ENCODE assay signal across 13 cellular contexts in the genomic region with DNA sequence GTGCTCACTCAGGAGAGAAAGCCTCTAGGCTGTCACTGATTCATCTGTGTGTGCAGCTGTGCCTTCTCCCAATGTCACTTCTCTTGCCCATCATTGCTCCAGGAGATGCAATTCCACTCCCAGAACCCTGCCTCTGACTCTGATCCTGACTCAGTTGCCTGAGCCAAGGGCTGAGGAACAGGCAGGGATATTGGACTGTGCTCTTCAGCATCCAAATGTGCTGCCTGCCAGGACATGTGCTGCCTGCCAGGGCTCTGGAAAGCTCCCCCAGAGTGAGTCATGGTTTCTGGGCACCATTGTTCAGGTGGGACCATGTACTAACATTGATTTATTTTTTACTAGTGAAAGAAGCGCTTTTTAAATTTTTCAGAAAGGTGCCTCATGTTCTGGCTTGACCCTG.
DNase-seq lines count a peak whose midpoint lies in the region; ATAC-seq and TF ChIP-seq lines count a peak whose summit lies in the region.
"Had no signal": no experiment of that assay in that cellular context is flagged by ENCODE, and none has a peak within 500 bp of the region (broad histone marks: within the 10 kb centered on the region; RNA-seq: fewer than 3 reads in every experiment).

No MANE protein-coding gene starts in this region.

- H3K27me3 Mint-ChIP-seq in endodermal cell (ENCODE audit: insufficient read depth) = peaks cover 30% of the 10 kb centered on the region
- peaks cover 4% of the 10 kb centered on the region for H3K27me3 Mint-ChIP-seq in CD4-positive, alpha-beta T cell

- CTCF ChIA-PET in RWPE1 (lab: Yijun Ruan, JAX) = interaction anchor here (1.0 kb wide), 1 partner anchor 17 kb away, joined by 3 read pairs; no protein-coding TSS in a partner anchor
- CTCF ChIA-PET in CD4-positive, alpha-beta T cell (lab: Charles Lee) = no interaction called here

- H3K4me1 ChIP-seq in endodermal cell (ENCODE audit: control insufficient read depth, insufficient read depth, low read length) = no peaks in the 10 kb centered on the region
- H3K4me1 ChIP-seq: A549, Caco-2, HAP-1 had no signal

- H3K4me1 Mint-ChIP-seq in endodermal cell = no peaks in the 10 kb centered on the region
- H3K4me1 Mint-ChIP-seq in CD4-positive, alpha-beta T cell (ENCODE audit: low read depth) = no peaks in the 10 kb centered on the region
- H3K4me1 Mint-ChIP-seq: CD8-positive, alpha-beta memory T cell had no signal

- POLR2A ChIA-PET in RWPE1 (lab: Yijun Ruan, JAX; ENCODE audit: low non-redundant PET) = no interaction called here
- POLR2A ChIA-PET in CD4-positive, alpha-beta T cell (lab: Charles Lee) = no interaction called here

- no peak overlapping the region for H3K27ac Mint-ChIP-seq in endodermal cell
- no peak overlapping the region for H3K27ac Mint-ChIP-seq in CD4-positive, alpha-beta T cell
- H3K27ac Mint-ChIP-seq: CD14-positive monocyte; CD8-positive, alpha-beta memory T cell had no signal

- H3K36me3 ChIP-seq in endodermal cell (ENCODE audit: control insufficient read depth, insufficient read depth, low read length) = no peaks in the 10 kb centered on the region
- H3K36me3 ChIP-seq: HAP-1 had no signal

- H3K9ac ChIP-seq in endodermal cell (ENCODE audit: extremely low read depth, low read length, poor library complexity, severe bottlenecking) = no peak overlapping the region

- H3K4me3 ChIP-seq in epithelial cell of esophagus (ENCODE audit: low read length) = no peak overlapping the region
- no peak overlapping the region for H3K4me3 ChIP-seq in endodermal cell (ENCODE audit: low read length)
- H3K4me3 ChIP-seq: A549, HAP-1 had no signal

- H3K4me3 Mint-ChIP-seq in endodermal cell = no peak overlapping the region
- no peak overlapping the region for H3K4me3 Mint-ChIP-seq in CD4-positive, alpha-beta T cell
- H3K4me3 Mint-ChIP-seq: CD14-positive monocyte; CD8-positive, alpha-beta memory T cell had no signal

- H3K27ac ChIP-seq in RWPE1 (no peak overlapping the region), endodermal cell (ENCODE audit: low read depth, low read length) (no peak overlapping the region)
- no peak overlapping the region for H3K27ac ChIP-seq in CD4-positive, alpha-beta T cell (ENCODE audit: low read depth, low read length)
- H3K27ac ChIP-seq: A549 had no signal

- H3K9me3 Mint-ChIP-seq in endodermal cell = no peaks in the 10 kb centered on the region
- no peaks in the 10 kb centered on the region for H3K9me3 Mint-ChIP-seq in CD4-positive, alpha-beta T cell

- TF ChIP-seq CTCF in RWPE1 (conservative IDR thresholded peaks at IDR 0.05; ENCODE audit: low read depth) (no peak), epithelial cell of esophagus (IDR thresholded peaks at IDR 0.05; ENCODE audit: insufficient read depth, low read depth, low read length, missing control alignments) (no peak), endodermal cell (conservative IDR thresholded peaks at IDR 0.05) (no peak)
- TF ChIP-seq CTCF in CD4-positive, alpha-beta T cell (IDR thresholded peaks at IDR 0.05) = no peak

- no peaks in the 10 kb centered on the region for H3K36me3 Mint-ChIP-seq in endodermal cell (ENCODE audit: low read depth)
- H3K36me3 Mint-ChIP-seq in CD4-positive, alpha-beta T cell (ENCODE audit: low read depth) = no peaks in the 10 kb centered on the region
- H3K36me3 Mint-ChIP-seq: CD14-positive monocyte; CD8-positive, alpha-beta memory T cell had no signal

- ATAC-seq in CD4-positive, alpha-beta T cell (ENCODE audit: poor library complexity) = no peak
- ATAC-seq: A549 had no signal

- H3K27me3 ChIP-seq in endodermal cell (ENCODE audit: control insufficient read depth, insufficient read depth, low read length, poor library complexity, severe bottlenecking) = peaks cover 35% of the 10 kb centered on the region
- no peaks in the 10 kb centered on the region for H3K27me3 ChIP-seq in CD4-positive, alpha-beta T cell (ENCODE audit: control insufficient read depth, insufficient read depth, low read length)

- no peaks in the 10 kb centered on the region for H3K9me3 ChIP-seq in endodermal cell (ENCODE audit: control insufficient read depth, low read length)
- no peaks in the 10 kb centered on the region for H3K9me3 ChIP-seq in CD4-positive, alpha-beta T cell (ENCODE audit: control insufficient read depth, low read length)
- H3K9me3 ChIP-seq: A549, Caco-2, HAP-1 had no signal

- DNase-seq in RWPE1 (ENCODE audit: low spot score) (peak; percentile 8), epithelial cell of esophagus (ENCODE audit: low read depth) (peak; percentile 60), pons (ENCODE audit: low spot score) (peak; percentile 6), kidney tubule cell (ENCODE audit: low spot score) (no peak), endodermal cell (no peak)
- no peak for DNase-seq in CD4-positive, alpha-beta T cell
- DNase-seq: Caco-2; CD8-positive, alpha-beta memory T cell; DND-41; GF-D8 had no signal

- intact Hi-C loops in CD4-positive, alpha-beta T cell (cut with DNase I, micrococcal nuclease) = no loop called here

- 91% methylated on average over 1 of the region's 1 CpG; no CpG with 5 or more reads in 1 of the 2 experiments for WGBS in endodermal cell (ENCODE audit: insufficient coverage in 1 of 2, insufficient read length in 1 of 2), 2 experiments

Comparison
In these comparisons a context has a peak if more than half of its experiments do, and no peak if none do; other contexts are left out.
1. DNase-seq: peak in RWPE1 (single experiment), epithelial cell of esophagus (single experiment) and pons (single experiment); none in kidney tubule cell (single experiment), endodermal cell (single experiment) and CD4-positive, alpha-beta T cell (0 of 10).